ENCODE assay signal across 14 cellular contexts in genomic region chr19:35767288-35768081, GRCh38. TPM values are rescaled to one million over a fixed set of nuclear protein-coding genes. Genes with fewer than 3 reads are reported as not detected.
DNase-seq lines count a peak whose midpoint lies in the region; ATAC-seq and TF ChIP-seq lines count a peak whose summit lies in the region.
"Had no signal": no experiment of that assay in that cellular context is flagged by ENCODE, and none has a peak within 500 bp of the region (broad histone marks: within the 10 kb centered on the region; RNA-seq: fewer than 3 reads in every experiment).

No MANE protein-coding gene starts in this region.

- no peak overlapping the region for H3K27ac ChIP-seq in Panc1 (ENCODE audit: low read length)

- peak; percentile 28 for DNase-seq in GM10248 (ENCODE audit: extremely low spot score)
- no peak for DNase-seq in Panc1 (ENCODE audit: low read depth, low spot score)
- peak; percentile 42 for DNase-seq in renal cortical epithelial cell (ENCODE audit: low read depth)
- DNase-seq in SKM-1 treated with dmso at 0.1 percent for 144 hours (lab: John Stamatoyannopoulos, UW; ENCODE audit: unreplicated experiment) = no peak
- no peak for DNase-seq in medulla oblongata (ENCODE audit: extremely low spot score)
- DNase-seq in LoVo (ENCODE audit: low spot score) = no peak
- DNase-seq: activated CD4-positive, alpha-beta memory T cell treated with anti-CD3 and anti-CD28 coated beads, Interleukin-2, amount 10 ng/mL, durations not matched to agents 7 days and 5 days; caudate nucleus; NCI-H1105 treated with DMSO at 0.1 percent for 48 hours; NCI-H446 treated with DMSO at 0.1 percent for 48 hours; stimulated activated CD4-positive, alpha-beta T cell treated with anti-CD3 and anti-CD28 coated beads, Interleukin-2, amount 100 ng/mL, for 48 hours had no signal

- H3K9me3 ChIP-seq in Panc1 (ENCODE audit: control insufficient read depth, insufficient read depth, low read depth, low read length) (no peaks in the 10 kb centered on the region), iPS-15b (ENCODE audit: control insufficient read depth, insufficient read depth, low read length) (no peaks in the 10 kb centered on the region)

- H3K4me1 ChIP-seq in Panc1 (ENCODE audit: control insufficient read depth, insufficient read depth, low read length) = no peaks in the 10 kb centered on the region
- H3K4me1 ChIP-seq in iPS-15b (ENCODE audit: control insufficient read depth, insufficient read depth, low read length) = no peaks in the 10 kb centered on the region

- in situ Hi-C loops in Panc1 (cut with HindIII; ENCODE audit: low pct_unique_long_range_greater_than_20kb, low sequenced_read_pairs) = no loop called here

- ATAC-seq in Panc1 (0 out of 2 replicates have a peak, but pooled peaks have one; percentile 7), HG03521 (IDR thresholded peaks at IDR 0.05; ENCODE audit: unreplicated experiment) (no peak)

- H3K9ac ChIP-seq in iPS-15b (ENCODE audit: low read depth, low read length) = no peak overlapping the region

- intact Hi-C loops in Panc1 (cut with micrococcal nuclease; ENCODE audit: unreplicated experiment) = no loop called here

- POLR2A ChIA-PET in GM10248 (lab: Yijun Ruan, JAX) (interaction anchor here (0.8 kb wide), 1 partner anchor 19 kb away, joined by 3 read pairs; the partner anchor contains the start of gene LIN37), Panc1 (lab: Charles Lee) (interaction anchor here (0.6 kb wide), 1 partner anchor 116 kb away, joined by 6 read pairs; no protein-coding TSS in a partner anchor)

- H3K36me3 ChIP-seq in Panc1 (ENCODE audit: control insufficient read depth, insufficient read depth, low read length) (no peaks in the 10 kb centered on the region), iPS-15b (ENCODE audit: control insufficient read depth, insufficient read depth, low read length) (no peaks in the 10 kb centered on the region)

- no peaks in the 10 kb centered on the region for H3K27me3 ChIP-seq in Panc1 (ENCODE audit: control insufficient read depth, insufficient read depth, low read length)
- H3K27me3 ChIP-seq in iPS-15b (ENCODE audit: control insufficient read depth, insufficient read depth, low read length) = no peaks in the 10 kb centered on the region

- no peak for TF ChIP-seq CTCF in GM10248 (IDR thresholded peaks at IDR 0.05; ENCODE audit: control extremely low read depth, extremely low read depth, low read depth, missing control alignments)
- no peak for TF ChIP-seq CTCF in Panc1 (IDR thresholded peaks at IDR 0.05)

- H3K4me3 ChIP-seq in Panc1 (ENCODE audit: low read depth in 2 of 2, low read length in 2 of 2) = no peak overlapping the region
- H3K4me3 ChIP-seq in iPS-15b (ENCODE audit: low read depth, low read length) = peak overlapping the region; percentile 22

- CTCF ChIA-PET in GM10248 (lab: Yijun Ruan, JAX) (interaction anchor here (1.6 kb wide), 1 partner anchor 19 kb away, joined by 5 read pairs; the partner anchor contains the start of gene LIN37), Panc1 (lab: Charles Lee) (no interaction called here)

- BruUV-seq in Panc1 (replicated peaks; lab: Mats Ljungman, UMichigan) = no TSS peak

RNA-seq across cellular contexts. Expression of gene ARHGAP33, which starts 7.9 kb away (rescaled TPM):
- total RNA-seq in Panc1 (2021; ENCODE audit: unreplicated experiment) (35.8 TPM), renal cortical epithelial cell (0.17 and 5.1 TPM in 2 replicates)
- polyA plus RNA-seq in Panc1 (2012; ENCODE audit: insufficient read length) = 25.5 TPM

RNA-seq across cellular contexts. Expression of gene PROSER3, which starts 9.5 kb away (rescaled TPM):
- total RNA-seq in Panc1 (2021; ENCODE audit: unreplicated experiment) = 63.9 TPM
- polyA plus RNA-seq in Panc1 (2012; ENCODE audit: insufficient read length) = 26.9 TPM
- 4.0 and 7.7 TPM in 2 replicates for total RNA-seq in renal cortical epithelial cell

RNA-seq across cellular contexts. Expression of gene HSPB6, which starts 10.7 kb away (rescaled TPM):
- total RNA-seq in Panc1 (2021; ENCODE audit: unreplicated experiment) = 0.87 TPM
- 1.0 TPM for polyA plus RNA-seq in Panc1 (2012; ENCODE audit: insufficient read length)
- 0.52 and 0.65 TPM in 2 replicates for total RNA-seq in renal cortical epithelial cell
- total RNA-seq: RPMI7951 had no signal

RNA-seq across cellular contexts. Expression of gene LIN37, which starts 19.1 kb away (rescaled TPM):
- total RNA-seq in Panc1 (2021; ENCODE audit: unreplicated experiment) (23.5 TPM), renal cortical epithelial cell (2.6 and 6.4 TPM in 2 replicates)
- polyA plus RNA-seq in Panc1 (2012; ENCODE audit: insufficient read length) = 29.5 TPM

RNA-seq across cellular contexts. Expression of gene PSENEN, which starts 22.0 kb away (rescaled TPM):
- 169 TPM for total RNA-seq in Panc1 (2021; ENCODE audit: unreplicated experiment)
- polyA plus RNA-seq in Panc1 (2012; ENCODE audit: insufficient read length) = 94.6 TPM
- total RNA-seq in renal cortical epithelial cell = 23.5 and 24.7 TPM in 2 replicates

Comparison
In these comparisons a context has a peak if more than half of its experiments do, and no peak if none do; other contexts are left out.
1. DNase-seq: peak in GM10248 (single experiment) and renal cortical epithelial cell (single experiment); none in Panc1 (single experiment), SKM-1 treated with dmso at 0.1 percent for 144 hours (single experiment), medulla oblongata (single experiment) and LoVo (single experiment).